ENCODE assay signal across 8 cellular contexts in genomic region chr20:25058051-25058796, GRCh38. TPM values are rescaled to one million over a fixed set of nuclear protein-coding genes. Genes with fewer than 3 reads are reported as not detected.
DNase-seq lines count a peak whose midpoint lies in the region; ATAC-seq, FAIRE-seq and TF ChIP-seq lines count a peak whose summit lies in the region.

Gene ACSS1, minus strand, starts transcription at chr20:25058139. Its CDS starts 37 bp downstream, at chr20:25058102.

- DNase-seq in NCI-H510A treated with DMSO at 0.1 percent for 48 hours (lab: John Stamatoyannopoulos, UW) (peak; percentile 63), NCI-H510A (lab: John Stamatoyannopoulos, UW) (no peak), OCI-LY7 (ENCODE audit: low spot score) (peak; percentile 70), glomerular endothelial cell (ENCODE audit: extremely low read depth, low read depth, low spot score) (no peak), pancreas (peak; percentile 59 to 87 (median 76)), tibial nerve (ENCODE audit: low spot score in 2 of 2) (peak in 1 of 2 donors; percentile 43)

- TF ChIP-seq CTCF in OCI-LY7 (conservative IDR thresholded peaks at IDR 0.05; ENCODE audit: low read length) (no peak), pancreas (IDR thresholded peaks at IDR 0.05) (no peak), tibial nerve (IDR thresholded peaks at IDR 0.05) (no peak)

- H3K4me1 Mint-ChIP-seq in activated T-helper 17 cell treated with anti-CD3 and anti-CD28 coated beads, Interleukin-2, amount 50 U/mL, for 72 hours, result peaks cover 13% of the 10 kb centered on the region

- ATAC-seq in HG02885 (IDR thresholded peaks at IDR 0.05; ENCODE audit: poor library complexity, unreplicated experiment), result peak; percentile 71
- ATAC-seq in activated T-helper 17 cell treated with anti-CD3 and anti-CD28 coated beads, Interleukin-2, amount 50 U/mL, for 72 hours (replicated peaks), result peak; percentile 61
- peak; percentile 27 to 62 (median 49) for ATAC-seq in pancreas

- H3K9me3 ChIP-seq in OCI-LY7 (ENCODE audit: low read length), result no peaks in the 10 kb centered on the region
- H3K9me3 ChIP-seq in pancreas, result no peaks in the 10 kb centered on the region
- no peaks in the 10 kb centered on the region for H3K9me3 ChIP-seq in tibial nerve

- TF ChIP-seq POLR2A in tibial nerve (IDR thresholded peaks at IDR 0.05), result peak; percentile 48 to 54

- peak within 1 kb of the TSS; percentile 30 for H3K27ac Mint-ChIP-seq in activated T-helper 17 cell treated with anti-CD3 and anti-CD28 coated beads, Interleukin-2, amount 50 U/mL, for 72 hours

- no peaks in the 10 kb centered on the region for H3K27me3 Mint-ChIP-seq in activated T-helper 17 cell treated with anti-CD3 and anti-CD28 coated beads, Interleukin-2, amount 50 U/mL, for 72 hours

- 2 to 4% methylated on average over 46 to 52 of the region's 52 CpGs for WGBS in pancreas, 2 donors
- WGBS in tibial nerve, 2 donors, result 0% methylated on average over 12 of the region's 52 CpGs; no CpG with 5 or more reads in 1 of the 2 donors

- FAIRE-seq in pancreas (lab: Jason Lieb, UNC), result no peak

- H3K4me3 ChIP-seq in OCI-LY7 (ENCODE audit: low read depth, low read length, poor library complexity, severe bottlenecking) (peak within 1 kb of the TSS; percentile 65), pancreas (peak within 1 kb of the TSS; percentile 51 to 85 (median 64)), tibial nerve (peak within 1 kb of the TSS; percentile 58 to 89 (median 80))

- H3K36me3 Mint-ChIP-seq in activated T-helper 17 cell treated with anti-CD3 and anti-CD28 coated beads, Interleukin-2, amount 50 U/mL, for 72 hours (ENCODE audit: low read depth), result no peaks in the 10 kb centered on the region

- CTCF ChIA-PET in OCI-LY7 (lab: Charles Lee; ENCODE audit: unreplicated experiment), result no interaction called here

- H3K4me2 ChIP-seq in OCI-LY7 (ENCODE audit: low read length), result peak within 1 kb of the TSS; percentile 79

- H2AFZ ChIP-seq in OCI-LY7 (ENCODE audit: low read length), result peak within 1 kb of the TSS; percentile 62

- POLR2A ChIA-PET in OCI-LY7 (lab: Charles Lee), result no interaction called here

- no peaks in the 10 kb centered on the region for H3K79me2 ChIP-seq in OCI-LY7 (ENCODE audit: insufficient read depth, low read depth, low read length)

- intact Hi-C loops in OCI-LY7 (cut with micrococcal nuclease; ENCODE audit: unreplicated experiment), result no loop called here
- intact Hi-C loops in pancreas (cut with DNase I), result no loop called here

- no TSS peak for BruUV-seq in OCI-LY7 (replicated peaks; lab: Mats Ljungman, UMichigan)

- H4K20me1 ChIP-seq in OCI-LY7 (ENCODE audit: insufficient read depth, low read length), result no peaks in the 10 kb centered on the region

- peak within 1 kb of the TSS; percentile 73 for H3K4me3 Mint-ChIP-seq in activated T-helper 17 cell treated with anti-CD3 and anti-CD28 coated beads, Interleukin-2, amount 50 U/mL, for 72 hours

- peak in 1 of 2 donors; percentile 42 for TF ChIP-seq EP300 in tibial nerve (IDR thresholded peaks at IDR 0.05)

- no peak within 1 kb of the TSS for H3K27ac ChIP-seq in OCI-LY7 (ENCODE audit: low read depth, low read length, poor library complexity, severe bottlenecking)
- peak within 1 kb of the TSS; percentile 85 to 95 (median 92) for H3K27ac ChIP-seq in pancreas
- peak within 1 kb of the TSS; percentile 85 to 96 (median 94) for H3K27ac ChIP-seq in tibial nerve

- H3K9me2 ChIP-seq in OCI-LY7 (ENCODE audit: insufficient read depth, low read length), result no peaks in the 10 kb centered on the region

- H3K27me3 ChIP-seq in pancreas, result no peaks in the 10 kb centered on the region
- no peaks in the 10 kb centered on the region for H3K27me3 ChIP-seq in tibial nerve

- H3K9me3 Mint-ChIP-seq in activated T-helper 17 cell treated with anti-CD3 and anti-CD28 coated beads, Interleukin-2, amount 50 U/mL, for 72 hours, result no peaks in the 10 kb centered on the region

- H3K4me1 ChIP-seq in OCI-LY7 (ENCODE audit: insufficient read depth, low read length, poor library complexity, severe bottlenecking) (peaks cover 23% of the 10 kb centered on the region), pancreas (peaks cover 27 to 57% (median 31%) of the 10 kb centered on the region in 3 donors), tibial nerve (peaks cover 0 to 50% (median 42%) of the 10 kb centered on the region in 4 donors)

- H3K36me3 ChIP-seq in OCI-LY7 (ENCODE audit: insufficient read depth, low read length) (no peaks in the 10 kb centered on the region), pancreas (no peaks in the 10 kb centered on the region), tibial nerve (no peaks in the 10 kb centered on the region)

RNA-seq across cellular contexts. Expression of gene ACSS1, which starts in this region (rescaled TPM):
- total RNA-seq in OCI-LY7 (2014; rRNA removed; shearing (Covaris generic)), result 0.35 and 0.72 TPM in 2 replicates
- 0.30 and 0.40 TPM in 2 replicates for total RNA-seq in OCI-LY7 (2022)
- 10 to 100 TPM in 1 of 2 donors, 1 to 10 TPM in 1; 8.4 to 23.3 TPM for total RNA-seq in activated T-helper 17 cell treated with anti-CD3 and anti-CD28 coated beads, Interleukin-2, amount 50 U/mL, for 72 hours
- total RNA-seq in glomerular endothelial cell, result 10.9 and 21.1 TPM in 2 replicates
- 10 to 100 TPM; 30.4 to 47.2 (median 36.0) TPM for total RNA-seq in pancreas
- polyA plus RNA-seq in pancreas, result 10 to 100 TPM; 34.6 to 43.7 TPM
- total RNA-seq in tibial nerve, result 10 to 100 TPM; 38.5 to 55.5 (median 42.2) TPM

Comparison
In these comparisons a context has a peak if more than half of its experiments do, and no peak if none do; other contexts are left out.
1. DNase-seq: peak in NCI-H510A treated with DMSO at 0.1 percent for 48 hours (single experiment) and pancreas (6 of 6); none in NCI-H510A (single experiment) and glomerular endothelial cell (single experiment).
2. Peak in DNase-seq, H3K4me3 ChIP-seq and H3K4me2 ChIP-seq in OCI-LY7; RNA of the gene not detected or under 1 TPM.
3. Peak in every context shown above with its lines, with median percentiles within 50 percentile points of each other: ATAC-seq and H3K4me3 ChIP-seq.